Comparison of ENCODE assay signal across 20 cellular contexts in the genomic region with DNA sequence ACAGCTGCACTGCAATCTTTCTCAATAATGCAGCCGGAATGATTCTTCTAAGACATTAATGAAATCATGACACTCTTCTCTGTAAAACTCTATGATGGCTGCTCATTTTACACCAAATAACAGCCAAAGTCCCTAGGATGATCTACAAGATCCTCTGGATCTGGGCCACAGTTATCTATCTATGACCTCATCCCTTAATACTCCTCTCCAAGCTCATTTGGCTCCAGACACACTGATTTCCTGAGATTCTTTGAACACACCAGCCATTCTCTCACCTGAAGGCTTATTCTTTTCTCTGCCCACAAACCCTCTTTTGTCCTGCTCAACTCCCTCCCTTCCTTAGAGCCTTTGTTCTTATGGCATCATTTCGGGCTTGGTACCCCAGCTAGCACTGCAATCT.
"Had no signal": no experiment of that assay in that cellular context is flagged by ENCODE, and none has a peak within 500 bp of the region (broad histone marks: within the 10 kb centered on the region; RNA-seq: fewer than 3 reads in every experiment).

No MANE protein-coding gene starts in this region.

- DNase-seq: Kasumi-1; MM.1S; NCI-H1092 treated with DMSO at 0.1 percent for 48 hours; NCI-H1436; NCI-H187; NCI-H2029; NCI-H2081 treated with DMSO at 0.1 percent for 48 hours; NCI-H2171; NCI-H226; NCI-H446; NCI-H510A; NCI-H526; NCI-H82; NK-92 treated with Interleukin-12 subunit alpha and Interleukin-12 subunit beta, amount 100 ng/mL, for 24 hours; PC-3; SHP77 had no signal

- H3K9ac ChIP-seq: KMS-11 had no signal

- H3K4me3 ChIP-seq: K562 had no signal

- H3K4me2 ChIP-seq: KMS-11 had no signal

- H3K27ac ChIP-seq: KMS-11, RWPE1 had no signal

- ATAC-seq: K562, Panc1, PC-3 had no signal
